In genomic region chr2:8906208-8906607, GRCh38 we compare ENCODE assay signal across 19 cellular contexts.
DNase-seq lines count a peak whose midpoint lies in the region; ATAC-seq, FAIRE-seq and TF ChIP-seq lines count a peak whose summit lies in the region.
"Had no signal": no experiment of that assay in that cellular context is flagged by ENCODE, and none has a peak within 500 bp of the region (broad histone marks: within the 10 kb centered on the region; RNA-seq: fewer than 3 reads in every experiment).

No MANE protein-coding gene starts in this region.

- H3K9me3 ChIP-seq in astrocyte (ENCODE audit: insufficient read depth, low read depth, low read length) = no peaks in the 10 kb centered on the region
- H3K9me3 ChIP-seq: testis had no signal

- H3K36me3 ChIP-seq in astrocyte (ENCODE audit: insufficient read depth, low read length) = peaks cover 3% of the 10 kb centered on the region

- no peaks in the 10 kb centered on the region for H3K27me3 Mint-ChIP-seq in astrocyte (ENCODE audit: low read depth, unreplicated experiment)
- H3K27me3 Mint-ChIP-seq in effector memory CD8-positive, alpha-beta T cell = peaks cover 11 to 24% of the 10 kb centered on the region in 2 donors

- no peaks in the 10 kb centered on the region for H3K27me3 ChIP-seq in astrocyte (ENCODE audit: insufficient read depth, low read length)
- H3K27me3 ChIP-seq: gastroesophageal sphincter, testis had no signal

- no peaks in the 10 kb centered on the region for H3K4me1 ChIP-seq in astrocyte (ENCODE audit: insufficient read depth, low read length)
- H3K4me1 ChIP-seq: gastroesophageal sphincter, testis had no signal

- ATAC-seq in HG03469 (IDR thresholded peaks at IDR 0.05; ENCODE audit: unreplicated experiment) (no peak), HG03378 (IDR thresholded peaks at IDR 0.05; ENCODE audit: unreplicated experiment) (no peak)
- no peak for ATAC-seq in effector memory CD8-positive, alpha-beta T cell (replicated peaks)
- ATAC-seq: CD8-positive, alpha-beta T cell; gastroesophageal sphincter had no signal

- H3K4me1 Mint-ChIP-seq in astrocyte (ENCODE audit: low read depth, unreplicated experiment) = no peaks in the 10 kb centered on the region
- H3K4me1 Mint-ChIP-seq in effector memory CD8-positive, alpha-beta T cell (ENCODE audit: low read depth in 2 of 2) = no peaks in the 10 kb centered on the region
- H3K4me1 Mint-ChIP-seq: memory B cell, nephron progenitor cell had no signal

- H4K20me1 ChIP-seq in astrocyte (ENCODE audit: insufficient read depth, low read length) = peaks cover 3% of the 10 kb centered on the region

- no peak overlapping the region for H3K9ac ChIP-seq in astrocyte (ENCODE audit: low read length)

- no peak for TF ChIP-seq CTCF in astrocyte (IDR thresholded peaks at IDR 0.05; ENCODE audit: insufficient read depth, low read depth, low read length)
- no peak for TF ChIP-seq CTCF in fibroblast of villous mesenchyme (IDR thresholded peaks at IDR 0.05; ENCODE audit: insufficient read depth, low read depth, low read length)

- H3K4me2 ChIP-seq in astrocyte (ENCODE audit: low read length) = no peak overlapping the region

- H3K27ac ChIP-seq in astrocyte (ENCODE audit: low read depth, low read length) = no peak overlapping the region
- H3K27ac ChIP-seq: gastroesophageal sphincter, testis, WERI-Rb-1 had no signal

- DNase-seq in A172 (ENCODE audit: low spot score) (peak; percentile 52), HT1080 (ENCODE audit: low read depth) (peak; percentile 85), astrocyte (ENCODE audit: low read depth) (peak; percentile 51), fibroblast of villous mesenchyme (ENCODE audit: low read depth) (peak; percentile 32), GF-D8 (lab: John Stamatoyannopoulos, UW) (no peak)
- DNase-seq in effector memory CD8-positive, alpha-beta T cell = no peak
- DNase-seq: ACHN; activated CD8-positive, alpha-beta memory T cell treated with anti-CD3 and anti-CD28 coated beads for 24 hours; aorta; CD8-positive, alpha-beta T cell; NCI-H1105 treated with DMSO at 0.1 percent for 48 hours; nephron progenitor cell; testis; WERI-Rb-1 had no signal

- peaks cover 47% of the 10 kb centered on the region for H3K36me3 Mint-ChIP-seq in astrocyte (ENCODE audit: low read depth, unreplicated experiment)
- peaks cover 2% of the 10 kb centered on the region for H3K36me3 Mint-ChIP-seq in effector memory CD8-positive, alpha-beta T cell (ENCODE audit: insufficient read depth)
- H3K36me3 Mint-ChIP-seq: CD8-positive, alpha-beta T cell; memory B cell had no signal

- H2AFZ ChIP-seq in astrocyte (ENCODE audit: low read depth, low read length) = no peak overlapping the region

- H3K79me2 ChIP-seq in astrocyte (ENCODE audit: insufficient read depth, low read length) = peaks cover 11% of the 10 kb centered on the region

- H3K9me3 Mint-ChIP-seq in astrocyte (ENCODE audit: unreplicated experiment) = peaks cover 22% of the 10 kb centered on the region
- H3K9me3 Mint-ChIP-seq in effector memory CD8-positive, alpha-beta T cell = no peaks in the 10 kb centered on the region

- H3K4me3 ChIP-seq in astrocyte (ENCODE audit: insufficient read depth, low read depth, low read length) (no peak overlapping the region), fibroblast of villous mesenchyme (ENCODE audit: low read depth, low read length) (no peak overlapping the region)
- H3K4me3 ChIP-seq: gastroesophageal sphincter, testis had no signal

- FAIRE-seq in astrocyte (lab: Jason Lieb, UNC) = no peak
- FAIRE-seq: GM12892 had no signal

- H3K4me3 Mint-ChIP-seq in astrocyte (ENCODE audit: unreplicated experiment) = no peak overlapping the region
- H3K4me3 Mint-ChIP-seq in effector memory CD8-positive, alpha-beta T cell = no peak overlapping the region
- H3K4me3 Mint-ChIP-seq: CD8-positive, alpha-beta T cell; memory B cell; nephron progenitor cell had no signal

- no peak overlapping the region for H3K27ac Mint-ChIP-seq in astrocyte (ENCODE audit: unreplicated experiment)
- H3K27ac Mint-ChIP-seq in effector memory CD8-positive, alpha-beta T cell = no peak overlapping the region
- H3K27ac Mint-ChIP-seq: CD8-positive, alpha-beta T cell; memory B cell; nephron progenitor cell had no signal

Comparison
In these comparisons a context has a peak if more than half of its experiments do, and no peak if none do; other contexts are left out.
1. DNase-seq: peak in A172 (single experiment), HT1080 (single experiment), astrocyte (single experiment) and fibroblast of villous mesenchyme (single experiment); none in GF-D8 (single experiment) and effector memory CD8-positive, alpha-beta T cell (0 of 3).